Comparison of ENCODE assay signal across 19 cellular contexts in the genomic region with DNA sequence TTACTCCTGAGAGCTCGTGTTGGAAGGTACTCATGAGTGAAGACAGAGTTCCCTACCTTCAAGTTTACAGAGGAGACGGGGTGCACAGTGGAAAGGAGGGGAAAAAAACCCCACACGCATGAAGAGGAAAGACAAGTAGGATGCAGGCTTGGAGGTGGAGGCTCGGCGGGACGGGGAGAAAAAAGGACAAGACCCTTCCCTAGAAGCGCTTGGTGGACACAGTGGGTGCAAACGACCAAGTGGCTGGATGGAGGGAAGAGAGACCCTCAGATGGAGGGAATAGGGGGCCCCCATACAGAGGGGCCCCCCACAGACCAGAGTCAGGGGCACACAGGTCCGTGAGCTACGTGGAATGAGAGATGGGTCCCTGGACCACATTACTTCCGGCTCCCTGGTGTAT.
DNase-seq lines count a peak whose midpoint lies in the region; ATAC-seq and TF ChIP-seq lines count a peak whose summit lies in the region.
"Had no signal": no experiment of that assay in that cellular context is flagged by ENCODE, and none has a peak within 500 bp of the region (broad histone marks: within the 10 kb centered on the region; RNA-seq: fewer than 3 reads in every experiment).

No MANE protein-coding gene starts in this region.

- H3K4me3 ChIP-seq in HUES48 (ENCODE audit: low read depth, low read length) = no peak overlapping the region
- no peak overlapping the region for H3K4me3 ChIP-seq in esophagus muscularis mucosa
- H3K4me3 ChIP-seq in sigmoid colon = no peak overlapping the region
- H3K4me3 ChIP-seq: GM12878, K562 had no signal

- TF ChIP-seq EP300 in esophagus muscularis mucosa (IDR thresholded peaks at IDR 0.05) (no peak), sigmoid colon (IDR thresholded peaks at IDR 0.05) (no peak)

- no peaks in the 10 kb centered on the region for H3K36me3 ChIP-seq in HUES48 (ENCODE audit: control insufficient read depth, insufficient read depth, low read length)
- H3K36me3 ChIP-seq in esophagus muscularis mucosa = no peaks in the 10 kb centered on the region
- no peaks in the 10 kb centered on the region for H3K36me3 ChIP-seq in sigmoid colon

- no peak for TF ChIP-seq CTCF in esophagus muscularis mucosa (IDR thresholded peaks at IDR 0.05)
- no peak for TF ChIP-seq CTCF in sigmoid colon (IDR thresholded peaks at IDR 0.05)

- H3K4me1 ChIP-seq in HUES48 (ENCODE audit: control insufficient read depth, insufficient read depth, low read length) = peaks cover 19% of the 10 kb centered on the region
- H3K4me1 ChIP-seq in esophagus muscularis mucosa = peaks cover 0 to 24% (median 23%) of the 10 kb centered on the region in 4 donors
- H3K4me1 ChIP-seq in sigmoid colon = peaks cover 0 to 21% (median 18%) of the 10 kb centered on the region in 4 donors

- intact Hi-C loops in esophagus muscularis mucosa (cut with DNase I) = no loop called here
- intact Hi-C loops in sigmoid colon (cut with DNase I) = loop anchor here (1.0 to 5.0 kb wide), 2 partner anchors 40 to 44 kb away; no protein-coding TSS in a partner anchor
- intact Hi-C loops in Right ventricle myocardium superior (cut with DNase I) = no loop called here

- TF ChIP-seq POLR2A in esophagus muscularis mucosa (IDR thresholded peaks at IDR 0.05; ENCODE audit: low read depth) (no peak), sigmoid colon (IDR thresholded peaks at IDR 0.05) (no peak), GM18505 (IDR thresholded peaks at IDR 0.05; ENCODE audit: borderline replicate concordance, extremely low read depth, insufficient read depth, insufficient read length) (no peak)

- H3K27ac ChIP-seq in HUES48 (ENCODE audit: low read depth, low read length) = peak overlapping the region; percentile 59
- peak overlapping the region; percentile 40 to 62 (median 54) for H3K27ac ChIP-seq in esophagus muscularis mucosa (replicated peaks in 1 of 4)
- H3K27ac ChIP-seq in sigmoid colon = peak overlapping the region in 2 of 4 donors; percentile 12 to 20
- H3K27ac ChIP-seq: HL-60 had no signal

- H3K27me3 ChIP-seq in HUES48 (ENCODE audit: control insufficient read depth, insufficient read depth, low read length) (no peaks in the 10 kb centered on the region), esophagus muscularis mucosa (no peaks in the 10 kb centered on the region), sigmoid colon (no peaks in the 10 kb centered on the region)

- no peak for ATAC-seq in Right ventricle myocardium superior (ENCODE audit: poor library complexity)
- no peak for ATAC-seq in GM18505 (IDR thresholded peaks at IDR 0.05; ENCODE audit: unreplicated experiment)
- ATAC-seq: CD8-positive, alpha-beta T cell; GM12878; HCT116; K562 had no signal

- H3K9ac ChIP-seq in HUES48 (ENCODE audit: low read depth, low read length) = no peak overlapping the region

- H3K9me3 ChIP-seq in HUES48 (ENCODE audit: control insufficient read depth, insufficient read depth, low read length) (no peaks in the 10 kb centered on the region), esophagus muscularis mucosa (no peaks in the 10 kb centered on the region), sigmoid colon (no peaks in the 10 kb centered on the region)

- DNase-seq in esophagus muscularis mucosa (ENCODE audit: extremely low spot score) (no peak), sigmoid colon (peak; percentile 56), Right ventricle myocardium superior (no peak), CD1c-positive myeloid dendritic cell (ENCODE audit: extremely low spot score) (no peak)
- DNase-seq in stimulated activated CD4-positive, alpha-beta T cell treated with anti-CD3 and anti-CD28 coated beads, Interleukin-1b, Interleukin-23, amount 100 ng/mL, for 48 hours = no peak
- DNase-seq: ACHN; AML-193; Calu3; CD8-positive, alpha-beta T cell; DMS 273 treated with DMSO at 0.1 percent for 48 hours; DND-41; EL; HFFc6 had no signal

- WGBS in esophagus muscularis mucosa = 81% methylated on average over 11 of the region's 11 CpGs
- 88 to 94% methylated on average over 11 of the region's 11 CpGs for WGBS in sigmoid colon, 2 donors
